2 cellular contexts compared by ENCODE assay signal in genomic region chr7:134850048-134850447, GRCh38.
TF ChIP-seq lines count a peak whose summit lies in the region.

No MANE protein-coding gene starts in this region.

TF ChIP-seq in IMR-90, 13 proteins besides CTCF, POLR2A, EP300 and RAD21:
- TF ChIP-seq USF2 (IDR thresholded peaks at IDR 0.05; ENCODE audit: low read depth, low read length) (peak; percentile 68), CHD1 (IDR thresholded peaks at IDR 0.05; ENCODE audit: low read depth, low read length) (no peak)

TF ChIP-seq in K562, 482 proteins besides CTCF, POLR2A, EP300 and RAD21 (continued from another document and continues in another):
- TF ChIP-seq STAT6 (CRISPR knock-in tag; IDR thresholded peaks at IDR 0.05) (no peak), SRF (CRISPR knock-in tag; IDR thresholded peaks at IDR 0.05) (no peak), FOXK1 (CRISPR knock-in tag; IDR thresholded peaks at IDR 0.05; ENCODE audit: borderline replicate concordance) (no peak), ZKSCAN8 (CRISPR knock-in tag; IDR thresholded peaks at IDR 0.05) (no peak), SPI1 (IDR thresholded peaks at IDR 0.05; ENCODE audit: borderline replicate concordance, low read depth, low read length) (no peak), FOXK2 (conservative IDR thresholded peaks at IDR 0.05 in 1 of 2, IDR thresholded peaks at IDR 0.05 in 1 of 2; ENCODE audit: low read depth in 2 of 2) (no peak), C11orf30 (IDR thresholded peaks at IDR 0.05; ENCODE audit: low read depth) (no peak), ZNF239 (CRISPR knock-in tag; IDR thresholded peaks at IDR 0.05) (no peak), TFE3 (CRISPR knock-in tag; IDR thresholded peaks at IDR 0.05) (peak; percentile 97), E2F6 (IDR thresholded peaks at IDR 0.05; ENCODE audit: borderline replicate concordance in 1 of 2, extremely low read depth in 1 of 2, insufficient read depth in 1 of 2, insufficient read length in 1 of 2, low read depth in 1 of 2, low read length in 1 of 2, poor library complexity in 1 of 2, severe bottlenecking in 1 of 2) (no peak), ZNF75A (CRISPR knock-in tag; IDR thresholded peaks at IDR 0.05) (no peak), NKRF (IDR thresholded peaks at IDR 0.05; ENCODE audit: borderline replicate concordance) (no peak), HNRNPK (IDR thresholded peaks at IDR 0.05; ENCODE audit: low read depth, low read length, poor library complexity, severe bottlenecking) (no peak), PBX2 (CRISPR knock-in tag; IDR thresholded peaks at IDR 0.05; ENCODE audit: low read depth) (no peak), PBX2 (tag; conservative IDR thresholded peaks at IDR 0.05; ENCODE audit: low read depth) (peak; percentile 59), NRF1 (conservative IDR thresholded peaks at IDR 0.05 in 1 of 2, IDR thresholded peaks at IDR 0.05 in 1 of 2) (no peak), ARID3A (IDR thresholded peaks at IDR 0.05; ENCODE audit: borderline replicate concordance, low read depth, low read length) (no peak), EWSR1 (IDR thresholded peaks at IDR 0.05; ENCODE audit: borderline replicate concordance, low read depth, partially characterized antibody) (no peak), CEBPG (CRISPR knock-in tag; IDR thresholded peaks at IDR 0.05) (no peak), CEBPG (tag; conservative IDR thresholded peaks at IDR 0.05 in 1 of 2, IDR thresholded peaks at IDR 0.05 in 1 of 2) (no peak), HOMEZ (CRISPR knock-in tag; IDR thresholded peaks at IDR 0.05) (no peak), TOE1 (IDR thresholded peaks at IDR 0.05; ENCODE audit: borderline replicate concordance) (peak; percentile 76), TOE1 (CRISPR knock-in tag; IDR thresholded peaks at IDR 0.05; ENCODE audit: borderline replicate concordance, low read depth) (no peak), RERE (CRISPR knock-in tag; IDR thresholded peaks at IDR 0.05; ENCODE audit: borderline replicate concordance) (no peak), ILF3 (IDR thresholded peaks at IDR 0.05; ENCODE audit: borderline replicate concordance) (no peak), CBFA2T2 (conservative IDR thresholded peaks at IDR 0.05) (0 out of 2 replicates have a peak, but pooled peaks have one; percentile 18), MEIS2 (IDR thresholded peaks at IDR 0.05; ENCODE audit: partially characterized antibody) (peak; percentile 69), HMGXB4 (CRISPR knock-in tag; IDR thresholded peaks at IDR 0.05) (no peak), USF2 (CRISPR knock-in tag; IDR thresholded peaks at IDR 0.05) (peak; percentile 33), MXI1 (IDR thresholded peaks at IDR 0.05; ENCODE audit: low read depth, low read length) (no peak)
